In the genomic region with DNA sequence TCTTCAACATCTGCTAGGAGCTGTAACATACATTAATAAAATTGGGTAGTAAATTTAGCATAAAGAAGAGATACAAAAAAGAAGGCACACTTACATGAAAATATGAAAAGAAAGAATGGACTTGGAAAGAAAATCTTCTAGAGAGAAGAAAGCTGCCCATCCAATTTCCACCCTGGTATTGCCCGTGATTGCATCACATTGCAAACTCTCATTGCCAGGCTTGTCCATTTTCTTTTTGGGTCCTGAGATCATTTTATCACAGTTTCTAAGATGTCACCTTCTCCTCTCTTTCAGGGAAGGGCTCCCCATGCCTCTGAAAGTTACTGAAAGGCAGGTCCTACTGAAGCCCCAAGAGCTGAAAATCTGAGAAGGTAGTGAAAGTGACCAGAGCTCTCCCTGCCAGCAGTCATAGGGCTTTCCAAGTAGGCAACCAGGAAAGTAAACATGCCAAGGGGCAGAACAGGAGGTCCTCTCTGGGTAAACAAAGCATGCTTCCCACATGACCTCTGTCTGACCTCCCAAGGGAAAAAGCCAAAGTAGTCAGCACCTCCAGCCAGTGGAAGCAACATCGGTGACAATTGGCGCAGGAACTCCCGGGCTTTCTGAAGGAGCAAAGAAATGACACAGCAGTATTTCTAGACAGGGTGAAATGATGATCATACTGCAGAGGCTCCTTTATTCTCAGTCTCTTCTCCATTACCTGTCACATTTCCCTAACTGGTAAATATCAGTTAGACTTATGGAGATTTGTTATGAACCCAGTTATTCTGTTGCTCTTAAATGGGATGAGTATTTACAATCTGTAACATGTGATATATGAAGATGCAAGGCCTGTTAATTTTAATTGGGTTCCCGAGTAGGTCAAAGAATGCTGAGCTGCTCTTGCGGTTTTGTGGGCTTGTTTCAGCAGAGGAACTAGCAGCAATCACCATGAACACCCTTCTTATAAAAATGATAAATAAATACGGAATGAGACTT, we compare ENCODE assay signal across 12 cellular contexts.
DNase-seq lines count a peak whose midpoint lies in the region; ATAC-seq and TF ChIP-seq lines count a peak whose summit lies in the region.
"Had no signal": no experiment of that assay in that cellular context is flagged by ENCODE, and none has a peak within 500 bp of the region (broad histone marks: within the 10 kb centered on the region; RNA-seq: fewer than 3 reads in every experiment).

No MANE protein-coding gene starts in this region.

- H3K27ac ChIP-seq in upper lobe of right lung, result no peak overlapping the region
- H3K27ac ChIP-seq: cardiac muscle cell, suprapubic skin had no signal

- no peak overlapping the region for H3K9ac ChIP-seq in adipocyte (ENCODE audit: low read length)

- peaks cover 38% of the 10 kb centered on the region for H3K4me1 ChIP-seq in adipocyte (ENCODE audit: control insufficient read depth, insufficient read depth, low read length)
- no peaks in the 10 kb centered on the region for H3K4me1 ChIP-seq in upper lobe of right lung

- intact Hi-C loops in upper lobe of right lung (cut with DNase I), result no loop called here

- H3K4me3 ChIP-seq in adipocyte (ENCODE audit: low read length) (no peak overlapping the region), upper lobe of right lung (no peak overlapping the region)
- H3K4me3 ChIP-seq: cardiac muscle cell, suprapubic skin had no signal

- no peaks in the 10 kb centered on the region for H3K9me3 ChIP-seq in adipocyte (ENCODE audit: control insufficient read depth, low read length)
- no peaks in the 10 kb centered on the region for H3K9me3 ChIP-seq in upper lobe of right lung
- H3K9me3 ChIP-seq: suprapubic skin had no signal

- no peaks in the 10 kb centered on the region for H3K27me3 ChIP-seq in adipocyte (replicated peaks; ENCODE audit: control insufficient read depth, insufficient read depth, low read length)
- H3K27me3 ChIP-seq in upper lobe of right lung, result no peaks in the 10 kb centered on the region
- H3K27me3 ChIP-seq: cardiac muscle cell, suprapubic skin had no signal

- H3K36me3 ChIP-seq in adipocyte (ENCODE audit: control insufficient read depth, insufficient read depth, low read length, severe bottlenecking), result no peaks in the 10 kb centered on the region
- no peaks in the 10 kb centered on the region for H3K36me3 ChIP-seq in upper lobe of right lung
- H3K36me3 ChIP-seq: cardiac muscle cell, suprapubic skin had no signal

- no peak for TF ChIP-seq CTCF in upper lobe of right lung (IDR thresholded peaks at IDR 0.05)

- ATAC-seq in upper lobe of right lung, result peak; percentile 73
- no peak for ATAC-seq in HG02798 (IDR thresholded peaks at IDR 0.05; ENCODE audit: poor library complexity, unreplicated experiment)
- ATAC-seq: activated CD8-positive, alpha-beta T cell treated with anti-CD3 and anti-CD28 coated beads, Interleukin-2, amount 10 ng/mL, durations not matched to agents 7 days and 5 days had no signal

- DNase-seq in NCI-H1436 (lab: John Stamatoyannopoulos, UW) (peak; percentile 11), NCI-H1436 treated with DMSO at 0.1 percent for 48 hours (lab: John Stamatoyannopoulos, UW) (no peak), adipocyte (ENCODE audit: low read depth) (peak; percentile 64), left kidney (ENCODE audit: low read depth, low spot score) (peak; percentile 66), upper lobe of right lung (no peak), NOMO-1 (lab: John Stamatoyannopoulos, UW; ENCODE audit: unreplicated experiment in 2 of 2) (no peak), AG20443 (ENCODE audit: low spot score) (no peak)
- DNase-seq: activated CD8-positive, alpha-beta T cell treated with anti-CD3 and anti-CD28 coated beads, Interleukin-2, amount 10 ng/mL, durations not matched to agents 7 days and 5 days; Karpas-422 had no signal

Comparison
In these comparisons a context has a peak if more than half of its experiments do, and no peak if none do; other contexts are left out.
1. DNase-seq: peak in NCI-H1436 (single experiment), adipocyte (single experiment) and left kidney (single experiment); none in NCI-H1436 treated with DMSO at 0.1 percent for 48 hours (single experiment), upper lobe of right lung (single experiment), NOMO-1 (0 of 2) and AG20443 (single experiment).